8 cellular contexts compared by ENCODE assay signal in genomic region chr2:70089220-70089945, GRCh38. TPM values are rescaled to one million over a fixed set of nuclear protein-coding genes. Genes with fewer than 3 reads are reported as not detected.
DNase-seq lines count a peak whose midpoint lies in the region; ATAC-seq and TF ChIP-seq lines count a peak whose summit lies in the region.

No MANE protein-coding gene starts in this region.

- H3K27me3 Mint-ChIP-seq in natural killer cell treated with Interleukin-12 subunit alpha and Interleukin-12 subunit beta and Interleukin-15 and Interleukin-18, amount 100 ng/mL, for 72 hours: no peaks in the 10 kb centered on the region

- peaks cover 67% of the 10 kb centered on the region for H3F3A ChIP-seq in SU-DHL-6 (ENCODE audit: insufficient read depth)

- H3K4me2 ChIP-seq in SU-DHL-6 (ENCODE audit: low read depth, low read length, poor library complexity, severe bottlenecking): peak overlapping the region; percentile 100

- H3K27ac Mint-ChIP-seq in natural killer cell treated with Interleukin-12 subunit alpha and Interleukin-12 subunit beta and Interleukin-15 and Interleukin-18, amount 100 ng/mL, for 72 hours: peak overlapping the region; percentile 100

- no peak for ATAC-seq in natural killer cell treated with Interleukin-12 subunit alpha and Interleukin-12 subunit beta and Interleukin-15 and Interleukin-18, amount 100 ng/mL, for 72 hours
- ATAC-seq in HG02973 (IDR thresholded peaks at IDR 0.05; ENCODE audit: unreplicated experiment): no peak

- DNase-seq in HT-29 (ENCODE audit: low spot score): peak; percentile 18
- DNase-seq in effector memory CD4-positive, alpha-beta T cell: no peak
- DNase-seq in natural killer cell treated with Interleukin-12 subunit alpha and Interleukin-12 subunit beta and Interleukin-15 and Interleukin-18, amount 100 ng/mL, for 72 hours (ENCODE audit: low spot score): no peak
- DNase-seq in HPDE6-E6E7 (ENCODE audit: extremely low spot score): no peak
- no peak for DNase-seq in AG08395 (ENCODE audit: low spot score)

- H3K27me3 ChIP-seq in SU-DHL-6 (ENCODE audit: low read length): no peaks in the 10 kb centered on the region
- no peaks in the 10 kb centered on the region for H3K27me3 ChIP-seq in effector memory CD4-positive, alpha-beta T cell (replicated peaks; ENCODE audit: control insufficient read depth, insufficient read depth, low read length, poor library complexity, severe bottlenecking)

- peak overlapping the region; percentile 99 for H3K4me3 Mint-ChIP-seq in natural killer cell treated with Interleukin-12 subunit alpha and Interleukin-12 subunit beta and Interleukin-15 and Interleukin-18, amount 100 ng/mL, for 72 hours

- peak overlapping the region; percentile 96 for H3K4me3 ChIP-seq in SU-DHL-6 (ENCODE audit: insufficient read depth, low read length, poor library complexity, severe bottlenecking)
- H3K4me3 ChIP-seq in effector memory CD4-positive, alpha-beta T cell (ENCODE audit: insufficient read depth, low read depth, low read length, poor library complexity, severe bottlenecking): peak overlapping the region; percentile 78

- peaks cover 25% of the 10 kb centered on the region for H3K36me3 Mint-ChIP-seq in natural killer cell treated with Interleukin-12 subunit alpha and Interleukin-12 subunit beta and Interleukin-15 and Interleukin-18, amount 100 ng/mL, for 72 hours

- H3K36me3 ChIP-seq in SU-DHL-6 (ENCODE audit: low read length): peaks cover 15% of the 10 kb centered on the region
- peaks cover 5% of the 10 kb centered on the region for H3K36me3 ChIP-seq in effector memory CD4-positive, alpha-beta T cell (ENCODE audit: control insufficient read depth, insufficient read depth, low read length)

- no peak overlapping the region for H2AFZ ChIP-seq in SU-DHL-6 (ENCODE audit: low read depth, low read length, severe bottlenecking)

- TF ChIP-seq CTCF in C4-2B (conservative IDR thresholded peaks at IDR 0.05) (no peak), SU-DHL-6 (IDR thresholded peaks at IDR 0.05; ENCODE audit: insufficient read depth, low read length, poor library complexity, severe bottlenecking) (no peak)

- H3K9me3 Mint-ChIP-seq in natural killer cell treated with Interleukin-12 subunit alpha and Interleukin-12 subunit beta and Interleukin-15 and Interleukin-18, amount 100 ng/mL, for 72 hours: no peaks in the 10 kb centered on the region

- H3K4me1 Mint-ChIP-seq in natural killer cell treated with Interleukin-12 subunit alpha and Interleukin-12 subunit beta and Interleukin-15 and Interleukin-18, amount 100 ng/mL, for 72 hours (ENCODE audit: low read depth in 2 of 2): peaks cover 49 to 53% of the 10 kb centered on the region in 2 donors

- peak overlapping the region; percentile 99 for H3K9ac ChIP-seq in SU-DHL-6 (ENCODE audit: low read length)

- H4K20me1 ChIP-seq in SU-DHL-6 (ENCODE audit: low read depth, low read length): no peaks in the 10 kb centered on the region

- no peaks in the 10 kb centered on the region for H3K9me3 ChIP-seq in SU-DHL-6 (ENCODE audit: insufficient read depth, low read length)
- H3K9me3 ChIP-seq in effector memory CD4-positive, alpha-beta T cell (ENCODE audit: control insufficient read depth, low read length): no peaks in the 10 kb centered on the region

- H3K9me2 ChIP-seq in SU-DHL-6 (replicated peaks; ENCODE audit: insufficient read depth, low read length): no peaks in the 10 kb centered on the region

- peaks cover 56% of the 10 kb centered on the region for H3K4me1 ChIP-seq in effector memory CD4-positive, alpha-beta T cell (ENCODE audit: control insufficient read depth, insufficient read depth, low read length, poor library complexity, severe bottlenecking)

- peak overlapping the region; percentile 34; the same call in 1 of the 2 replicates for H3K27ac ChIP-seq in C4-2B
- H3K27ac ChIP-seq in SU-DHL-6 (ENCODE audit: low read depth, low read length): peak overlapping the region; percentile 98
- peak overlapping the region; percentile 100 for H3K27ac ChIP-seq in effector memory CD4-positive, alpha-beta T cell (ENCODE audit: insufficient read depth, low read length, poor library complexity, severe bottlenecking)

- H3K79me2 ChIP-seq in SU-DHL-6 (ENCODE audit: insufficient read depth, low read length): peaks cover 20% of the 10 kb centered on the region

RNA-seq across cellular contexts. Expression of gene PCBP1, which starts 2.1 kb away (rescaled TPM):
- total RNA-seq in HT-29 (2014; rRNA removed; shearing (Covaris generic)): 47.6 and 52.6 TPM in 2 replicates
- 100 to 1,000 TPM; 357 to 363 TPM for total RNA-seq in natural killer cell treated with Interleukin-12 subunit alpha and Interleukin-12 subunit beta and Interleukin-15 and Interleukin-18, amount 100 ng/mL, for 72 hours

Comparison
In these comparisons a context has a peak if more than half of its experiments do, and no peak if none do; other contexts are left out.
1. H3K27ac ChIP-seq: peak in every context shown above with its lines; median percentile 100 in effector memory CD4-positive, alpha-beta T cell; 98 in SU-DHL-6; 34 in C4-2B.